Comparison of ENCODE assay signal across 19 cellular contexts in genomic region chr16:71408536-71408935, GRCh38. TPM values are rescaled to one million over a fixed set of nuclear protein-coding genes. Genes with fewer than 3 reads are reported as not detected.
DNase-seq lines count a peak whose midpoint lies in the region; ATAC-seq and TF ChIP-seq lines count a peak whose summit lies in the region.
"Had no signal": no experiment of that assay in that cellular context is flagged by ENCODE, and none has a peak within 500 bp of the region (broad histone marks: within the 10 kb centered on the region; RNA-seq: fewer than 3 reads in every experiment).

No MANE protein-coding gene starts in this region.

- no peak for ATAC-seq in HG02571 (IDR thresholded peaks at IDR 0.05; ENCODE audit: unreplicated experiment)
- ATAC-seq: A549; CD8-positive, alpha-beta T cell; HCT116; HepG2 had no signal

- intact Hi-C loops in posterior vena cava (cut with DNase I) = no loop called here

- no peak for TF ChIP-seq CTCF in GM20000 (IDR thresholded peaks at IDR 0.05; ENCODE audit: extremely low read depth, missing control alignments)

- DNase-seq in activated effector memory CD4-positive, alpha-beta T cell treated with anti-CD3 and anti-CD28 coated beads, Interleukin-2, amount 50 U/mL, for 16 hours = peak; percentile 21
- DNase-seq in activated effector memory CD4-positive, alpha-beta T cell treated with Interleukin-2 at 50 U/mL for 16 hours = no peak
- DNase-seq in amniotic epithelial cell (ENCODE audit: low read depth) (peak; percentile 70), posterior vena cava (ENCODE audit: low spot score) (peak; percentile 19), GM20000 (ENCODE audit: low spot score) (no peak)
- no peak for DNase-seq in stimulated activated CD4-positive, alpha-beta T cell treated with anti-CD3 and anti-CD28 coated beads, Interleukin-4, amount 100 ng/mL, for 4 hours
- DNase-seq: CD8-positive, alpha-beta T cell; DMS 273 treated with DMSO at 0.1 percent for 48 hours; DMS53; DND-41; EL; GOT3; H7; HFFc6 had no signal

RNA-seq across cellular contexts. Expression of gene TLE7, which starts 33.3 kb away (rescaled TPM):
- not detected for total RNA-seq in posterior vena cava
- total RNA-seq: CD8-positive, alpha-beta T cell; G401; H7; HepG2; HFFc6 had no signal

RNA-seq across cellular contexts. Expression of gene CALB2, which starts 50.0 kb away (rescaled TPM):
- total RNA-seq in posterior vena cava = 1 to 10 TPM in 1 of 2 donors, under 1 TPM in 1; 0.62 to 1.2 TPM
- total RNA-seq: CD8-positive, alpha-beta T cell had no signal

RNA-seq across cellular contexts. Expression of gene ZNF23, which starts 53.5 kb away (rescaled TPM):
- 10 to 100 TPM in 1 of 2 donors, 1 to 10 TPM in 1; 10.0 to 10.5 TPM for total RNA-seq in posterior vena cava

Comparison
In these comparisons a context has a peak if more than half of its experiments do, and no peak if none do; other contexts are left out.
1. DNase-seq: peak in activated effector memory CD4-positive, alpha-beta T cell treated with anti-CD3 and anti-CD28 coated beads, Interleukin-2, amount 50 U/mL, for 16 hours (single experiment), amniotic epithelial cell (single experiment) and posterior vena cava (single experiment); none in activated effector memory CD4-positive, alpha-beta T cell treated with Interleukin-2 at 50 U/mL for 16 hours (single experiment), stimulated activated CD4-positive, alpha-beta T cell treated with anti-CD3 and anti-CD28 coated beads, Interleukin-4, amount 100 ng/mL, for 4 hours (0 of 2) and GM20000 (single experiment).